Comparison of ENCODE assay signal across 10 cellular contexts in genomic region chr13:67469623-67470022, GRCh38.
ATAC-seq and TF ChIP-seq lines count a peak whose summit lies in the region.
"Had no signal": no experiment of that assay in that cellular context is flagged by ENCODE, and none has a peak within 500 bp of the region (broad histone marks: within the 10 kb centered on the region; RNA-seq: fewer than 3 reads in every experiment).

No MANE protein-coding gene starts in this region.

- POLR2A ChIA-PET in HEK293 (lab: Yijun Ruan, JAX) = no interaction called here

- no peak for ATAC-seq in HG02798 (IDR thresholded peaks at IDR 0.05; ENCODE audit: poor library complexity, unreplicated experiment)
- ATAC-seq: A549; CD8-positive, alpha-beta T cell had no signal

- H3K36me3 ChIP-seq in HEK293 (ENCODE audit: control insufficient read depth in 2 of 2, insufficient read depth in 1 of 2, low read length in 2 of 2) = no peaks in the 10 kb centered on the region
- H3K36me3 ChIP-seq: BE2C; BLaER1; BLaER1 treated with 17β-estradiol and CSF1 and Interleukin-3, amounts not matched to agents 10 nM and 100 nM had no signal

- no peak for TF ChIP-seq CTCF in HEK293 (tag by site-specific recombination; IDR thresholded peaks at IDR 0.05)

- H3K9me3 ChIP-seq in HEK293 (ENCODE audit: control insufficient read depth, insufficient read depth, low read depth, low read length) = no peaks in the 10 kb centered on the region
- H3K9me3 ChIP-seq: A549, BE2C had no signal

- H3K4me1 ChIP-seq in HEK293 (ENCODE audit: control insufficient read depth, insufficient read depth, low read length) = no peaks in the 10 kb centered on the region
- H3K4me1 ChIP-seq: A549; BE2C; BLaER1; BLaER1 treated with 17β-estradiol and CSF1 and Interleukin-3, amounts not matched to agents 10 nM and 100 nM; Caco-2 had no signal

- CTCF ChIA-PET in HEK293 (lab: Yijun Ruan, JAX) = no interaction called here

- no peak overlapping the region for H3K4me3 ChIP-seq in HEK293 (ENCODE audit: low read depth, low read length)
- H3K4me3 ChIP-seq: A549; BLaER1; BLaER1 treated with 17β-estradiol and CSF1 and Interleukin-3, amounts not matched to agents 10 nM and 100 nM had no signal

- H3K27ac ChIP-seq in HEK293 (ENCODE audit: extremely low read depth, low read depth, low read length) = no peak overlapping the region
- H3K27ac ChIP-seq: 22Rv1; A549; BLaER1; BLaER1 treated with 17β-estradiol and CSF1 and Interleukin-3, amounts not matched to agents 10 nM and 100 nM; C4-2B had no signal

TF ChIP-seq in HEK293, 187 proteins besides CTCF, POLR2A, EP300 and RAD21:
- TF ChIP-seq ZBTB21 (tag by site-specific recombination; IDR thresholded peaks at IDR 0.05) (no peak), TRIM28 (IDR thresholded peaks at IDR 0.05; ENCODE audit: borderline replicate concordance, low read length) (0 out of 2 replicates have a peak, but pooled peaks have one; percentile 27), SETDB1 (IDR thresholded peaks at IDR 0.05; ENCODE audit: insufficient read length, low read length) (peak; percentile 93)
